ENCODE assay signal across 8 cellular contexts in the genomic region with DNA sequence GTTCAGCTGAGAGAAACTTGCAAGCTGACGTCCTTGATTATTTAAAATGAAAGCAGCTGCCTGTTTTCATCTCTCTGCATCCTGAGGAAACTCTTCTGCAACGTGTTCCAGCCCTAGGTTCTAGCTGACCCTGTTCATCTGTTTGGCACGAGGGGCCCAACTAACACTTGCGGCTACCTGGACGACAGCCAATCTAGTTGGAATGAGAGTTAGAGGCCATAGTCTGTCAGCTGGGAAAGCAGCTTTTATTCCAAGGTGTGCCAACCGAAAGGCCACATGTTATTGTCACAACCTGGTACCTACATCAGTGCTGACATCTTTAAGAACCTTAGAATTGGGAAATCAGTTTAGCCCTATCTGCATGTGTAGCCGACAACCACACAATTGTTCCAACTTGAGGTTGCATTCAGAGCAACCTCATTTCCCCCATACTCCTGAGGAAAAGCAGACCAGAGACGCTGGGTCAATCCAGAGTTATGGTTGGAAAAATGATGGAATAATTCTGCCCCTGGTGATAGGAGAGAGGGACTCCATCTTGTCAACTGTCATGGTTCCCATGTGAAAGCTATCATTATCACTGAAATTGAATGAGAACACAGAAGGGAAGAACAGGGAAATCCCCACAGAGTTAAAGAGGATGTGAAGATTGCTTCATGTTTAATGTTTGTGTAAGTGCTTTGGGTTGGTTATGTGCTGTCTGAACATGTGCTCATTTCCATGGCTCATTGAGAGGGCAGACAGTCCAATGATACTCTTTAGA.
DNase-seq lines count a peak whose midpoint lies in the region; ATAC-seq and TF ChIP-seq lines count a peak whose summit lies in the region.

No MANE protein-coding gene starts in this region.

- no peaks in the 10 kb centered on the region for H3K36me3 Mint-ChIP-seq in activated CD4-positive, alpha-beta T cell treated with anti-CD3 and anti-CD28 coated beads, Interleukin-2, amount 10 ng/mL, durations not matched to agents 24 days and 14 days (ENCODE audit: low read depth)
- peaks cover 12% of the 10 kb centered on the region for H3K36me3 Mint-ChIP-seq in chondrocyte (ENCODE audit: low read depth)

- DNase-seq in RWPE1 (ENCODE audit: low spot score): peak; percentile 50
- DNase-seq in lower lobe of right lung: no peak
- no peak for DNase-seq in activated CD4-positive, alpha-beta T cell treated with anti-CD3 and anti-CD28 coated beads, Interleukin-2, amount 10 ng/mL, durations not matched to agents 24 days and 14 days
- no peak for DNase-seq in chondrocyte (ENCODE audit: low spot score)

- no peaks in the 10 kb centered on the region for H3K9me3 ChIP-seq in lower lobe of right lung

- no peak for TF ChIP-seq CTCF in RWPE1 (conservative IDR thresholded peaks at IDR 0.05; ENCODE audit: low read depth)
- TF ChIP-seq CTCF in lower lobe of right lung (IDR thresholded peaks at IDR 0.05): no peak
- no peak for TF ChIP-seq CTCF in chondrocyte (IDR thresholded peaks at IDR 0.05)

- H3K27me3 ChIP-seq in lower lobe of right lung (ENCODE audit: low read depth): no peaks in the 10 kb centered on the region

- intact Hi-C loops in lower lobe of right lung (cut with DNase I): no loop called here
- intact Hi-C loops in activated CD4-positive, alpha-beta T cell treated with anti-CD3 and anti-CD28 coated beads, Interleukin-2, amount 10 ng/mL, durations not matched to agents 24 days and 14 days (cut with micrococcal nuclease): no loop called here

- H3K27ac ChIP-seq in RWPE1 (peak overlapping the region; percentile 53), lower lobe of right lung (no peak overlapping the region)

- CTCF ChIA-PET in RWPE1 (lab: Yijun Ruan, JAX): interaction anchor here (0.7 kb wide), 1 partner anchor 74 kb away, joined by 3 read pairs; no protein-coding TSS in a partner anchor

- ATAC-seq in GM18868 (IDR thresholded peaks at IDR 0.05; ENCODE audit: unreplicated experiment): peak; percentile 99
- ATAC-seq in HG02623 (IDR thresholded peaks at IDR 0.05; ENCODE audit: unreplicated experiment): peak; percentile 97
- ATAC-seq in lower lobe of right lung: peak; percentile 58 to 70
- no peak for ATAC-seq in activated CD4-positive, CD25-positive, alpha-beta regulatory T cell treated with anti-CD3 and anti-CD28 coated beads, Interleukin-2, amount 50 U/mL, for 24 hours
- ATAC-seq in SK-N-SH treated with all-trans-retinoic acid at 6 μM for 48 hours: no peak; the same call in 2 of the 3 replicates

- peaks cover 8% of the 10 kb centered on the region for H3K27me3 Mint-ChIP-seq in activated CD4-positive, alpha-beta T cell treated with anti-CD3 and anti-CD28 coated beads, Interleukin-2, amount 10 ng/mL, durations not matched to agents 24 days and 14 days
- H3K27me3 Mint-ChIP-seq in chondrocyte (ENCODE audit: low read depth): no peaks in the 10 kb centered on the region

- no peak overlapping the region for H3K4me3 ChIP-seq in lower lobe of right lung

- peaks cover 6% of the 10 kb centered on the region for H3K9me3 Mint-ChIP-seq in activated CD4-positive, alpha-beta T cell treated with anti-CD3 and anti-CD28 coated beads, Interleukin-2, amount 10 ng/mL, durations not matched to agents 24 days and 14 days
- H3K9me3 Mint-ChIP-seq in chondrocyte (ENCODE audit: low read depth): peaks cover 6% of the 10 kb centered on the region

- no peak overlapping the region for H3K4me3 Mint-ChIP-seq in activated CD4-positive, alpha-beta T cell treated with anti-CD3 and anti-CD28 coated beads, Interleukin-2, amount 10 ng/mL, durations not matched to agents 24 days and 14 days
- H3K4me3 Mint-ChIP-seq in chondrocyte (ENCODE audit: unreplicated experiment): no peak overlapping the region

- H3K4me1 ChIP-seq in lower lobe of right lung: peaks cover 15% of the 10 kb centered on the region

- peaks cover 24% of the 10 kb centered on the region for H3K36me3 ChIP-seq in lower lobe of right lung

- no peak overlapping the region for H3K27ac Mint-ChIP-seq in activated CD4-positive, alpha-beta T cell treated with anti-CD3 and anti-CD28 coated beads, Interleukin-2, amount 10 ng/mL, durations not matched to agents 24 days and 14 days
- H3K27ac Mint-ChIP-seq in chondrocyte (ENCODE audit: unreplicated experiment): no peak overlapping the region

- H3K4me1 Mint-ChIP-seq in activated CD4-positive, alpha-beta T cell treated with anti-CD3 and anti-CD28 coated beads, Interleukin-2, amount 10 ng/mL, durations not matched to agents 24 days and 14 days: peaks cover 7% of the 10 kb centered on the region
- peaks cover 13% of the 10 kb centered on the region for H3K4me1 Mint-ChIP-seq in chondrocyte (ENCODE audit: low read depth)

- POLR2A ChIA-PET in RWPE1 (lab: Yijun Ruan, JAX; ENCODE audit: low non-redundant PET): no interaction called here

TF ChIP-seq in SK-N-SH treated with all-trans-retinoic acid at 6 μM for 48 hours, 23 proteins besides CTCF, POLR2A, EP300 and RAD21 (continues in another document):
- no peak for TF ChIP-seq ZC3H10 (CRISPR knock-in tag; IDR thresholded peaks at IDR 0.05)
- TF ChIP-seq ARNTL (CRISPR knock-in tag; IDR thresholded peaks at IDR 0.05; ENCODE audit: borderline replicate concordance, low read depth): no peak
- TF ChIP-seq, protein P1, sequence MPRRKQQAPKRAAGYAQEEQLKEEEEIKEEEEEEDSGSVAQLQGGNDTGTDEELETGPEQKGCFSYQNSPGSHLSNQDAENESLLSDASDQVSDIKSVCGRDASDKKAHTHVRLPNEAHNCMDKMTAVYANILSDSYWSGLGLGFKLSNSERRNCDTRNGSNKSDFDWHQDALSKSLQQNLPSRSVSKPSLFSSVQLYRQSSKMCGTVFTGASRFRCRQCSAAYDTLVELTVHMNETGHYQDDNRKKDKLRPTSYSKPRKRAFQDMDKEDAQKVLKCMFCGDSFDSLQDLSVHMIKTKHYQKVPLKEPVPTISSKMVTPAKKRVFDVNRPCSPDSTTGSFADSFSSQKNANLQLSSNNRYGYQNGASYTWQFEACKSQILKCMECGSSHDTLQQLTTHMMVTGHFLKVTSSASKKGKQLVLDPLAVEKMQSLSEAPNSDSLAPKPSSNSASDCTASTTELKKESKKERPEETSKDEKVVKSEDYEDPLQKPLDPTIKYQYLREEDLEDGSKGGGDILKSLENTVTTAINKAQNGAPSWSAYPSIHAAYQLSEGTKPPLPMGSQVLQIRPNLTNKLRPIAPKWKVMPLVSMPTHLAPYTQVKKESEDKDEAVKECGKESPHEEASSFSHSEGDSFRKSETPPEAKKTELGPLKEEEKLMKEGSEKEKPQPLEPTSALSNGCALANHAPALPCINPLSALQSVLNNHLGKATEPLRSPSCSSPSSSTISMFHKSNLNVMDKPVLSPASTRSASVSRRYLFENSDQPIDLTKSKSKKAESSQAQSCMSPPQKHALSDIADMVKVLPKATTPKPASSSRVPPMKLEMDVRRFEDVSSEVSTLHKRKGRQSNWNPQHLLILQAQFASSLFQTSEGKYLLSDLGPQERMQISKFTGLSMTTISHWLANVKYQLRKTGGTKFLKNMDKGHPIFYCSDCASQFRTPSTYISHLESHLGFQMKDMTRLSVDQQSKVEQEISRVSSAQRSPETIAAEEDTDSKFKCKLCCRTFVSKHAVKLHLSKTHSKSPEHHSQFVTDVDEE (CRISPR knock-in tag; IDR thresholded peaks at IDR 0.05): no peak
- TF ChIP-seq GLIS3 (CRISPR knock-in tag; IDR thresholded peaks at IDR 0.05): no peak
- TF ChIP-seq TOX (CRISPR knock-in tag; IDR thresholded peaks at IDR 0.05; ENCODE audit: borderline replicate concordance): no peak
- TF ChIP-seq, protein P2, sequence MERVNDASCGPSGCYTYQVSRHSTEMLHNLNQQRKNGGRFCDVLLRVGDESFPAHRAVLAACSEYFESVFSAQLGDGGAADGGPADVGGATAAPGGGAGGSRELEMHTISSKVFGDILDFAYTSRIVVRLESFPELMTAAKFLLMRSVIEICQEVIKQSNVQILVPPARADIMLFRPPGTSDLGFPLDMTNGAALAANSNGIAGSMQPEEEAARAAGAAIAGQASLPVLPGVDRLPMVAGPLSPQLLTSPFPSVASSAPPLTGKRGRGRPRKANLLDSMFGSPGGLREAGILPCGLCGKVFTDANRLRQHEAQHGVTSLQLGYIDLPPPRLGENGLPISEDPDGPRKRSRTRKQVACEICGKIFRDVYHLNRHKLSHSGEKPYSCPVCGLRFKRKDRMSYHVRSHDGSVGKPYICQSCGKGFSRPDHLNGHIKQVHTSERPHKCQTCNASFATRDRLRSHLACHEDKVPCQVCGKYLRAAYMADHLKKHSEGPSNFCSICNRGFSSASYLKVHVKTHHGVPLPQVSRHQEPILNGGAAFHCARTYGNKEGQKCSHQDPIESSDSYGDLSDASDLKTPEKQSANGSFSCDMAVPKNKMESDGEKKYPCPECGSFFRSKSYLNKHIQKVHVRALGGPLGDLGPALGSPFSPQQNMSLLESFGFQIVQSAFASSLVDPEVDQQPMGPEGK (CRISPR knock-in tag; IDR thresholded peaks at IDR 0.05; ENCODE audit: borderline replicate concordance): no peak
- TF ChIP-seq BACH2 (CRISPR knock-in tag; IDR thresholded peaks at IDR 0.05; ENCODE audit: borderline replicate concordance): no peak
- no peak for TF ChIP-seq ESRRG (CRISPR knock-in tag; IDR thresholded peaks at IDR 0.05)
- no peak for TF ChIP-seq OSR1 (CRISPR knock-in tag; IDR thresholded peaks at IDR 0.05)
- TF ChIP-seq ZNF70 (CRISPR knock-in tag; IDR thresholded peaks at IDR 0.05): no peak
- no peak for TF ChIP-seq SNAI2 (CRISPR knock-in tag; IDR thresholded peaks at IDR 0.05)
- no peak for TF ChIP-seq ZNF565 (CRISPR knock-in tag; conservative IDR thresholded peaks at IDR 0.05; ENCODE audit: low read depth)
- no peak for TF ChIP-seq ZFP3 (CRISPR knock-in tag; IDR thresholded peaks at IDR 0.05)
- TF ChIP-seq RARB (CRISPR knock-in tag; IDR thresholded peaks at IDR 0.05): no peak
- no peak for TF ChIP-seq TCF4 (CRISPR knock-in tag; IDR thresholded peaks at IDR 0.05; ENCODE audit: borderline replicate concordance)
- TF ChIP-seq, protein P3, sequence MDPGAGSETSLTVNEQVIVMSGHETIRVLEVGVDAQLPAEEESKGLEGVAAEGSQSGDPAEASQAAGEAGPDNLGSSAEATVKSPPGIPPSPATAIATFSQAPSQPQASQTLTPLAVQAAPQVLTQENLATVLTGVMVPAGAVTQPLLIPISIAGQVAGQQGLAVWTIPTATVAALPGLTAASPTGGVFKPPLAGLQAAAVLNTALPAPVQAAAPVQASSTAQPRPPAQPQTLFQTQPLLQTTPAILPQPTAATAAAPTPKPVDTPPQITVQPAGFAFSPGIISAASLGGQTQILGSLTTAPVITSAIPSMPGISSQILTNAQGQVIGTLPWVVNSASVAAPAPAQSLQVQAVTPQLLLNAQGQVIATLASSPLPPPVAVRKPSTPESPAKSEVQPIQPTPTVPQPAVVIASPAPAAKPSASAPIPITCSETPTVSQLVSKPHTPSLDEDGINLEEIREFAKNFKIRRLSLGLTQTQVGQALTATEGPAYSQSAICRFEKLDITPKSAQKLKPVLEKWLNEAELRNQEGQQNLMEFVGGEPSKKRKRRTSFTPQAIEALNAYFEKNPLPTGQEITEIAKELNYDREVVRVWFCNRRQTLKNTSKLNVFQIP (CRISPR knock-in tag; IDR thresholded peaks at IDR 0.05; ENCODE audit: borderline replicate concordance, low read depth): no peak
- TF ChIP-seq CSDC2 (CRISPR knock-in tag; IDR thresholded peaks at IDR 0.05): no peak
- TF ChIP-seq ZNF8 (CRISPR knock-in tag; IDR thresholded peaks at IDR 0.05): no peak

Comparison
In these comparisons a context has a peak if more than half of its experiments do, and no peak if none do; other contexts are left out.
1. ATAC-seq: peak in GM18868 (single experiment), HG02623 (single experiment) and lower lobe of right lung (2 of 2); none in activated CD4-positive, CD25-positive, alpha-beta regulatory T cell treated with anti-CD3 and anti-CD28 coated beads, Interleukin-2, amount 50 U/mL, for 24 hours (0 of 2) and SK-N-SH treated with all-trans-retinoic acid at 6 μM for 48 hours (single experiment).